ENCODE assay signal across 15 cellular contexts in the genomic region with DNA sequence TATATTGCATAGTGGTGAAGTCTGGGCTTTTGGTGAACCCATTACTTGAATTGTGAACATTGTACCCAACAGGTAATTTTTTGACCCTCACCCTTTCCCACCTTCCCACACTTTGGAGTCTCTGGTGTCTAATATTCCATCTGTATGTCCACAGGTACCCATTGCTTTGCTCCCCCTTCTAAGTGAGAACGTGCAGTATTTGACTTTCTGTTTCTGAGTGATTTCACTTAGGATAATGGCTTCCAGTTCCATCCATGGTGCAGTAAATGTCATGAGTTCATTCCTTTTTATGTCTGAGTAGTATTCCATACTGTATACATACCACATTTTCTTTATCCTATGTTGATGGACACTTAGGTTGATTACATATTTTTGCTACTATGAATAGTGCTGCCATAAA.
DNase-seq lines count a peak whose midpoint lies in the region; ATAC-seq and TF ChIP-seq lines count a peak whose summit lies in the region.
"Had no signal": no experiment of that assay in that cellular context is flagged by ENCODE, and none has a peak within 500 bp of the region (broad histone marks: within the 10 kb centered on the region; RNA-seq: fewer than 3 reads in every experiment).

No MANE protein-coding gene starts in this region.

- H3K36me3 Mint-ChIP-seq in T-helper 2 cell treated with Interferon-gamma antibody and Interleukin-4, amounts not matched to agents 5 μg/mL and 100 μg/mL, for 36 hours (ENCODE audit: low read depth), result peaks cover 4% of the 10 kb centered on the region
- H3K36me3 Mint-ChIP-seq in activated T-helper 1 cell treated with anti-CD3 and anti-CD28 coated beads, Interleukin-12 subunit alpha, Interleukin-12 subunit beta, Interleukin-2, Interleukin-4 antibody, amounts not matched to agents 30 ng/mL and 10 ng/mL and 1 ng/mL, durations not matched to agents 14 hours and 24 hours and 36 hours (ENCODE audit: low read depth), result peaks cover 3% of the 10 kb centered on the region
- no peaks in the 10 kb centered on the region for H3K36me3 Mint-ChIP-seq in chondrocyte (ENCODE audit: low read depth)
- H3K36me3 Mint-ChIP-seq: CD4-positive, CD25-positive, alpha-beta regulatory T cell; CD8-positive, alpha-beta T cell had no signal

- intact Hi-C loops in activated T-helper 1 cell treated with anti-CD3 and anti-CD28 coated beads, Interleukin-12 subunit alpha, Interleukin-12 subunit beta, Interleukin-2, Interleukin-4 antibody, amounts not matched to agents 30 ng/mL and 10 ng/mL and 1 ng/mL, durations not matched to agents 14 hours and 24 hours and 36 hours (cut with micrococcal nuclease), result loop anchor here (2.0 kb wide), 1 partner anchor 231 kb away; no protein-coding TSS in a partner anchor

- ATAC-seq in esophagus mucosa, result no peak
- ATAC-seq: CD8-positive, alpha-beta T cell had no signal

- H3K4me3 Mint-ChIP-seq in T-helper 2 cell treated with Interferon-gamma antibody and Interleukin-4, amounts not matched to agents 5 μg/mL and 100 μg/mL, for 36 hours, result peak overlapping the region; percentile 39
- H3K4me3 Mint-ChIP-seq in activated T-helper 1 cell treated with anti-CD3 and anti-CD28 coated beads, Interleukin-12 subunit alpha, Interleukin-12 subunit beta, Interleukin-2, Interleukin-4 antibody, amounts not matched to agents 30 ng/mL and 10 ng/mL and 1 ng/mL, durations not matched to agents 14 hours and 24 hours and 36 hours, result no peak overlapping the region
- H3K4me3 Mint-ChIP-seq in chondrocyte (ENCODE audit: unreplicated experiment), result no peak overlapping the region
- H3K4me3 Mint-ChIP-seq: B cell; CD8-positive, alpha-beta T cell had no signal

- DNase-seq in T-helper 2 cell treated with Interferon-gamma antibody and Interleukin-4, amounts not matched to agents 5 μg/mL and 100 μg/mL, for 36 hours (ENCODE audit: low spot score), result no peak
- DNase-seq in T-helper 2 cell (no peak), chondrocyte (ENCODE audit: low spot score) (no peak), NCI-H1694 (lab: John Stamatoyannopoulos, UW) (no peak)
- no peak for DNase-seq in activated T-helper 1 cell treated with anti-CD3 and anti-CD28 coated beads, Interleukin-12 subunit alpha, Interleukin-12 subunit beta, Interleukin-2, Interleukin-4 antibody, amounts not matched to agents 30 ng/mL and 10 ng/mL and 1 ng/mL, durations not matched to agents 14 hours and 24 hours and 36 hours (ENCODE audit: low spot score)
- DNase-seq: Caco-2; CD4-positive, CD25-positive, alpha-beta regulatory T cell; CD8-positive, alpha-beta T cell; DMS153; DND-41; GM23248; H7; HCEC 1CT had no signal

- peaks cover 10% of the 10 kb centered on the region for H3K9me3 Mint-ChIP-seq in T-helper 2 cell treated with Interferon-gamma antibody and Interleukin-4, amounts not matched to agents 5 μg/mL and 100 μg/mL, for 36 hours
- peaks cover 6% of the 10 kb centered on the region for H3K9me3 Mint-ChIP-seq in activated T-helper 1 cell treated with anti-CD3 and anti-CD28 coated beads, Interleukin-12 subunit alpha, Interleukin-12 subunit beta, Interleukin-2, Interleukin-4 antibody, amounts not matched to agents 30 ng/mL and 10 ng/mL and 1 ng/mL, durations not matched to agents 14 hours and 24 hours and 36 hours
- H3K9me3 Mint-ChIP-seq in chondrocyte (ENCODE audit: low read depth), result peaks cover under 1% of the 10 kb centered on the region

- no peak for TF ChIP-seq CTCF in chondrocyte (IDR thresholded peaks at IDR 0.05)

- no peaks in the 10 kb centered on the region for H3K27me3 Mint-ChIP-seq in T-helper 2 cell treated with Interferon-gamma antibody and Interleukin-4, amounts not matched to agents 5 μg/mL and 100 μg/mL, for 36 hours (ENCODE audit: low read depth)
- no peaks in the 10 kb centered on the region for H3K27me3 Mint-ChIP-seq in activated T-helper 1 cell treated with anti-CD3 and anti-CD28 coated beads, Interleukin-12 subunit alpha, Interleukin-12 subunit beta, Interleukin-2, Interleukin-4 antibody, amounts not matched to agents 30 ng/mL and 10 ng/mL and 1 ng/mL, durations not matched to agents 14 hours and 24 hours and 36 hours (ENCODE audit: insufficient read depth)
- no peaks in the 10 kb centered on the region for H3K27me3 Mint-ChIP-seq in chondrocyte (ENCODE audit: low read depth)

- H3K27ac Mint-ChIP-seq in T-helper 2 cell treated with Interferon-gamma antibody and Interleukin-4, amounts not matched to agents 5 μg/mL and 100 μg/mL, for 36 hours, result peak overlapping the region; percentile 38
- H3K27ac Mint-ChIP-seq in activated T-helper 1 cell treated with anti-CD3 and anti-CD28 coated beads, Interleukin-12 subunit alpha, Interleukin-12 subunit beta, Interleukin-2, Interleukin-4 antibody, amounts not matched to agents 30 ng/mL and 10 ng/mL and 1 ng/mL, durations not matched to agents 14 hours and 24 hours and 36 hours, result peak overlapping the region; percentile 79
- peak overlapping the region; percentile 29 for H3K27ac Mint-ChIP-seq in chondrocyte (ENCODE audit: unreplicated experiment)
- H3K27ac Mint-ChIP-seq: B cell; CD4-positive, CD25-positive, alpha-beta regulatory T cell; CD8-positive, alpha-beta T cell had no signal

- peaks cover 41% of the 10 kb centered on the region for H3K4me1 Mint-ChIP-seq in T-helper 2 cell treated with Interferon-gamma antibody and Interleukin-4, amounts not matched to agents 5 μg/mL and 100 μg/mL, for 36 hours (ENCODE audit: low read depth)
- H3K4me1 Mint-ChIP-seq in activated T-helper 1 cell treated with anti-CD3 and anti-CD28 coated beads, Interleukin-12 subunit alpha, Interleukin-12 subunit beta, Interleukin-2, Interleukin-4 antibody, amounts not matched to agents 30 ng/mL and 10 ng/mL and 1 ng/mL, durations not matched to agents 14 hours and 24 hours and 36 hours (ENCODE audit: low read depth), result peaks cover 36% of the 10 kb centered on the region
- H3K4me1 Mint-ChIP-seq in chondrocyte (ENCODE audit: low read depth), result peaks cover 19% of the 10 kb centered on the region
- H3K4me1 Mint-ChIP-seq: B cell had no signal

Comparison
In these comparisons a context has a peak if more than half of its experiments do, and no peak if none do; other contexts are left out.
1. H3K27ac Mint-ChIP-seq: peak in every context shown above with its lines; median percentile 79 in activated T-helper 1 cell treated with anti-CD3 and anti-CD28 coated beads, Interleukin-12 subunit alpha, Interleukin-12 subunit beta, Interleukin-2, Interleukin-4 antibody, amounts not matched to agents 30 ng/mL and 10 ng/mL and 1 ng/mL, durations not matched to agents 14 hours and 24 hours and 36 hours; 38 in T-helper 2 cell treated with Interferon-gamma antibody and Interleukin-4, amounts not matched to agents 5 μg/mL and 100 μg/mL, for 36 hours; 29 in chondrocyte.